In genomic region chr20:12808006-12808567, GRCh38 we compare ENCODE assay signal across 24 cellular contexts.
DNase-seq lines count a peak whose midpoint lies in the region; ATAC-seq, FAIRE-seq and TF ChIP-seq lines count a peak whose summit lies in the region.
"Had no signal": no experiment of that assay in that cellular context is flagged by ENCODE, and none has a peak within 500 bp of the region (broad histone marks: within the 10 kb centered on the region; RNA-seq: fewer than 3 reads in every experiment).

No MANE protein-coding gene starts in this region.

- no peaks in the 10 kb centered on the region; a peak in 1 of 5 replicates for H3K27me3 ChIP-seq in HepG2 (ENCODE audit: control insufficient read depth in 1 of 2, insufficient read depth in 2 of 2, low read length in 2 of 2)
- no peaks in the 10 kb centered on the region for H3K27me3 ChIP-seq in right lobe of liver
- H3K27me3 ChIP-seq in K562 (ENCODE audit: control insufficient read depth in 2 of 2, insufficient read depth in 2 of 2, low read length in 2 of 2): no peaks in the 10 kb centered on the region
- H3K27me3 ChIP-seq: BLaER1 had no signal

- H2AFZ ChIP-seq in HepG2 (ENCODE audit: low read length) (no peak overlapping the region), K562 (ENCODE audit: low read depth, low read length) (no peak overlapping the region)

- TF ChIP-seq POLR2A in HepG2 (IDR thresholded peaks at IDR 0.05; ENCODE audit: insufficient read depth in 1 of 2, low read depth in 2 of 2, low read length in 2 of 2): no peak
- no peak for TF ChIP-seq POLR2A in right lobe of liver (IDR thresholded peaks at IDR 0.05)
- TF ChIP-seq POLR2A in K562 (conservative IDR thresholded peaks at IDR 0.05): no peak

- H3K9me3 ChIP-seq in HepG2 (ENCODE audit: low read length) (no peaks in the 10 kb centered on the region), right lobe of liver (no peaks in the 10 kb centered on the region), K562 (replicated peaks; ENCODE audit: control insufficient read depth, insufficient read depth, low read depth, low read length) (no peaks in the 10 kb centered on the region)

- no peaks in the 10 kb centered on the region for H3K4me1 ChIP-seq in HepG2 (ENCODE audit: insufficient read depth, low read length)
- H3K4me1 ChIP-seq in right lobe of liver: no peaks in the 10 kb centered on the region
- H3K4me1 ChIP-seq in K562 (replicated peaks in 1 of 2; ENCODE audit: control insufficient read depth in 2 of 2, insufficient read depth in 2 of 2, low read length in 2 of 2): no peaks in the 10 kb centered on the region
- H3K4me1 ChIP-seq: BLaER1 had no signal

- H3K4me2 ChIP-seq in HepG2 (ENCODE audit: low read depth, low read length): no peak overlapping the region
- no peak overlapping the region for H3K4me2 ChIP-seq in K562 (ENCODE audit: insufficient read depth, low read length)
- H3K4me2 ChIP-seq: BLaER1 had no signal

- H3K36me3 ChIP-seq in HepG2 (replicated peaks in 1 of 2; ENCODE audit: control insufficient read depth in 1 of 2, insufficient read depth in 2 of 2, low read length in 2 of 2): no peaks in the 10 kb centered on the region
- no peaks in the 10 kb centered on the region for H3K36me3 ChIP-seq in right lobe of liver
- H3K36me3 ChIP-seq in K562 (ENCODE audit: control insufficient read depth, insufficient read depth, low read length): no peaks in the 10 kb centered on the region
- H3K36me3 ChIP-seq: BLaER1 had no signal

- ATAC-seq in HepG2 (peak; percentile 61), right lobe of liver (no peak), K562 (no peak), GM18517 (IDR thresholded peaks at IDR 0.05; ENCODE audit: unreplicated experiment) (no peak)
- ATAC-seq: GM12878, HCT116, Panc1, T-cell had no signal

- in situ Hi-C loops in HepG2 (cut with HindIII; ENCODE audit: extremely low pct_ligation_motif_present, low pct_unique_long_range_greater_than_20kb) (no loop called here), K562 (cut with MboI) (no loop called here)

- H3K4me3 ChIP-seq in HepG2 (replicated peaks in 1 of 3; ENCODE audit: insufficient read depth in 1 of 3, low read depth in 2 of 3, low read length in 3 of 3) (no peak overlapping the region), right lobe of liver (no peak overlapping the region), K562 (no peak overlapping the region)
- H3K4me3 ChIP-seq: BLaER1, GM12878 had no signal

- H3K79me2 ChIP-seq in HepG2 (ENCODE audit: insufficient read depth, low read length) (no peaks in the 10 kb centered on the region), K562 (ENCODE audit: control insufficient read depth, insufficient read depth, low read length) (no peaks in the 10 kb centered on the region)

- no peaks in the 10 kb centered on the region for H3K9me1 ChIP-seq in K562 (ENCODE audit: control insufficient read depth, insufficient read depth, low read length)

- CTCF ChIA-PET in HepG2 (lab: Yijun Ruan, JAX; ENCODE audit: low intra/inter-chr PET ratio, low total read pairs) (no interaction called here), K562 (lab: Yijun Ruan, JAX; ENCODE audit: low intra/inter-chr PET ratio) (no interaction called here)

- DNase-seq in HepG2 (ENCODE audit: low spot score) (peak; percentile 19), right lobe of liver (no peak), NCI-H69 (lab: John Stamatoyannopoulos, UW) (peak; percentile 18), K562 (ENCODE audit: extremely low read depth in 1 of 4, low spot score in 3 of 4) (peak in 1 of 4 experiments; percentile 0), T-helper 1 cell (no peak)
- DNase-seq in stimulated activated naive CD4-positive, alpha-beta T cell treated with Interleukin-2 at 50 U/mL for 16 hours (lab: John Stamatoyannopoulos, UW): no peak
- DNase-seq: CD4-positive, alpha-beta T cell; COR-L47; DMS79; EL; GDM1; Kasumi-1; NCI-H1105 treated with DMSO at 0.1 percent for 48 hours; NCI-H2029; NCI-H2227 treated with DMSO at 0.1 percent for 48 hours; NCI-H526 treated with DMSO at 0.1 percent for 48 hours; SIG-M5; T-cell had no signal

- H4K20me1 ChIP-seq in HepG2 (ENCODE audit: insufficient read depth, low read length) (no peaks in the 10 kb centered on the region), K562 (replicated peaks; ENCODE audit: control insufficient read depth, insufficient read depth, low read length) (no peaks in the 10 kb centered on the region)
- H4K20me1 ChIP-seq: BLaER1 had no signal

- TF ChIP-seq EP300 in HepG2 (IDR thresholded peaks at IDR 0.05; ENCODE audit: low read depth in 2 of 2, low read length in 2 of 2) (no peak), HepG2 (CRISPR knock-in tag; IDR thresholded peaks at IDR 0.05; ENCODE audit: borderline replicate concordance) (no peak), K562 (IDR thresholded peaks at IDR 0.05; ENCODE audit: low read length) (no peak)

- H3K9ac ChIP-seq in HepG2 (ENCODE audit: insufficient read depth, low read depth, low read length) (no peak overlapping the region), K562 (ENCODE audit: insufficient read depth in 1 of 2, low read depth in 2 of 2, low read length in 2 of 2) (no peak overlapping the region)
- H3K9ac ChIP-seq: BLaER1 had no signal

- TF ChIP-seq CTCF in HepG2 (CRISPR knock-in tag; IDR thresholded peaks at IDR 0.05) (peak; percentile 40), right lobe of liver (IDR thresholded peaks at IDR 0.05) (no peak), K562 (IDR thresholded peaks at IDR 0.05 in 2 of 3, conservative IDR thresholded peaks at IDR 0.05 in 1 of 3; ENCODE audit: insufficient read depth in 2 of 3, low read depth in 1 of 3, low read length in 3 of 3) (no peak)

- TF ChIP-seq RAD21 in HepG2 (CRISPR knock-in tag; IDR thresholded peaks at IDR 0.05): no peak
- TF ChIP-seq RAD21 in K562 (CRISPR knock-in tag; conservative IDR thresholded peaks at IDR 0.05 in 1 of 2, IDR thresholded peaks at IDR 0.05 in 1 of 2): no peak

- 3% methylated on average over 2 of the region's 2 CpGs for WGBS in HepG2 (ENCODE audit: low lambda C conversion rate)
- WGBS in right lobe of liver (ENCODE audit: insufficient coverage, low coverage, low lambda C conversion rate, missing lambda C conversion rate): 80% methylated on average over 2 of the region's 2 CpGs
- 0% methylated on average over 2 of the region's 2 CpGs for WGBS in K562 (ENCODE audit: insufficient coverage, low coverage, missing lambda C conversion rate)

- POLR2A ChIA-PET in HepG2 (lab: Yijun Ruan, JAX) (no interaction called here), K562 (lab: Yijun Ruan, JAX) (no interaction called here)

- H3K27ac ChIP-seq in HepG2 (ENCODE audit: extremely low read length, insufficient read depth, low read length) (no peak overlapping the region), right lobe of liver (no peak overlapping the region), K562 (ENCODE audit: extremely low read depth, low read depth, low read length) (no peak overlapping the region)
- H3K27ac ChIP-seq: BLaER1, HL-60 had no signal

- no peak for FAIRE-seq in HepG2 (lab: Jason Lieb, UNC)
- no peak for FAIRE-seq in K562 (lab: Jason Lieb, UNC)
- FAIRE-seq: GM12878 had no signal

- BruUV-seq in HepG2 (replicated peaks; lab: Mats Ljungman, UMichigan) (no TSS peak), K562 (replicated peaks; lab: Mats Ljungman, UMichigan) (no TSS peak)

- intact Hi-C loops in HepG2 (cut with micrococcal nuclease; ENCODE audit: unreplicated experiment) (loop anchor here (5.0 kb wide), 2 partner anchors 146 to 236 kb away; no protein-coding TSS in a partner anchor), right lobe of liver (cut with DNase I) (no loop called here), K562 (cut with micrococcal nuclease) (no loop called here)

TF ChIP-seq in HepG2, 621 proteins besides CTCF, POLR2A, EP300 and RAD21:
- no peak for TF ChIP-seq ZNF280B (CRISPR knock-in tag; IDR thresholded peaks at IDR 0.05; ENCODE audit: borderline replicate concordance)
- peak; percentile 76 for TF ChIP-seq LCORL (IDR thresholded peaks at IDR 0.05)
- TF ChIP-seq LCORL (CRISPR knock-in tag; IDR thresholded peaks at IDR 0.05): no peak
- TF ChIP-seq STAG1 (CRISPR knock-in tag; IDR thresholded peaks at IDR 0.05): peak; percentile 62

TF ChIP-seq in K562, 482 proteins besides CTCF, POLR2A, EP300 and RAD21:
- TF ChIP-seq NFIC (IDR thresholded peaks at IDR 0.05): peak; percentile 70
- TF ChIP-seq BACH1 (tag; IDR thresholded peaks at IDR 0.05): no peak

Comparison
In these comparisons a context has a peak if more than half of its experiments do, and no peak if none do; other contexts are left out.
1. DNase-seq: peak in HepG2 (single experiment) and NCI-H69 (single experiment); none in right lobe of liver (0 of 3), stimulated activated naive CD4-positive, alpha-beta T cell treated with Interleukin-2 at 50 U/mL for 16 hours (single experiment) and T-helper 1 cell (0 of 5).
2. Of the 241 proteins assayed by ChIP-seq in both HepG2 and K562: peak only in HepG2: CTCF and STAG1; only in K562: NFIC; in both: none; in neither: 238.